ENCODE assay signal across 8 cellular contexts in the genomic region with DNA sequence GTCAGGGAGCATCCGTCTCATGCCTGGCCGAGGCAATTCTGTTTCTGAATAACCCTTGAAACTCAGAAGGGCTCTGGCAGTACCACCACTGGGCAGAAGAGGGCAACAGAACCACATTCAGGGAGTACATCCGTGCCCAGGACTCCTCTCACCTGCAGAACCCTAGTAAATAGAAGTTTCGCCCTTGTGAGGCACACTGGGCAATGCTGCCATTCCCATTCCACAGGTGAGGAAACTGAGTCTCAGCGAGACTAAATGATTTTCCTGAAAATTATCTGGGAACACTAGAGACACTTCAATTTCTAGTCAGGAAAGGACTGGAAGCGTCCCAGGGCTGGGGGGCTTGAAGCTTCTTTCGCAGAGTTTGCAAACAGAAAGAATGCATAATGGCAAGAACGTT.
A peak's percentile ranks its signal among the peaks of the same experiment; 100 is the strongest.
DNase-seq lines count a peak whose midpoint lies in the region; ATAC-seq and TF ChIP-seq lines count a peak whose summit lies in the region.

No MANE protein-coding gene starts in this region.

- no peaks in the 10 kb centered on the region for H3K79me1 ChIP-seq in mesendoderm (ENCODE audit: low read length)

- no peak overlapping the region for H2AK5ac ChIP-seq in mesendoderm (ENCODE audit: low read length)

- ATAC-seq in GM18519 (IDR thresholded peaks at IDR 0.05; ENCODE audit: low FRiP score, unreplicated experiment): peak; percentile 85
- ATAC-seq in HG03095 (IDR thresholded peaks at IDR 0.05; ENCODE audit: unreplicated experiment): peak; percentile 78

- H4K8ac ChIP-seq in mesendoderm (ENCODE audit: low read depth, low read length): no peak overlapping the region

- TF ChIP-seq CTCF in A673 (conservative IDR thresholded peaks at IDR 0.05; ENCODE audit: low read depth, low read length): peak; percentile 82

- no peak overlapping the region for H3K9ac ChIP-seq in mesendoderm (ENCODE audit: low read length)

- no peaks in the 10 kb centered on the region for H3K4me1 Mint-ChIP-seq in activated CD4-positive, alpha-beta memory T cell treated with anti-CD3 and anti-CD28 coated beads for 36 hours (ENCODE audit: low read depth)

- CTCF ChIA-PET in A673 (lab: Charles Lee): interaction anchor here (1.0 to 2.0 kb wide), 3 partner anchors 44 to 87 kb away, joined by 3 to 7 read pairs (median 4); no protein-coding TSS in a partner anchor
- CTCF ChIA-PET in activated CD4-positive, alpha-beta memory T cell treated with anti-CD3 and anti-CD28 coated beads for 36 hours (lab: Charles Lee): interaction anchor here (0.7 to 7.8 kb wide), 11 partner anchors 11 to 451 kb away, joined by 3 to 104 read pairs (median 4); no protein-coding TSS in a partner anchor

- H3K79me2 ChIP-seq in mesendoderm (ENCODE audit: control insufficient read depth, insufficient read depth, low read length): no peaks in the 10 kb centered on the region

- peaks cover 13% of the 10 kb centered on the region for H3K4me1 ChIP-seq in A673 (ENCODE audit: insufficient read depth, low read length, poor library complexity, severe bottlenecking)
- no peaks in the 10 kb centered on the region for H3K4me1 ChIP-seq in mesendoderm (ENCODE audit: control insufficient read depth, low read depth, low read length)

- no peak overlapping the region for H3K18ac ChIP-seq in mesendoderm (ENCODE audit: low read length)

- H3K56ac ChIP-seq in mesendoderm (ENCODE audit: low read length): no peak overlapping the region

- no peak overlapping the region for H3K27ac Mint-ChIP-seq in activated CD4-positive, alpha-beta memory T cell treated with anti-CD3 and anti-CD28 coated beads for 36 hours

- H3K4me2 ChIP-seq in mesendoderm (ENCODE audit: low read length): no peak overlapping the region

- H3K23ac ChIP-seq in mesendoderm (ENCODE audit: low read length): no peak overlapping the region

- no peak overlapping the region for H2BK120ac ChIP-seq in mesendoderm (ENCODE audit: low read depth, low read length)

- no peak overlapping the region for H3K27ac ChIP-seq in A673 (ENCODE audit: low read depth, low read length, poor library complexity, severe bottlenecking)
- H3K27ac ChIP-seq in mesendoderm (ENCODE audit: low read depth, low read length): no peak overlapping the region

- no peak overlapping the region for H3K4me3 Mint-ChIP-seq in activated CD4-positive, alpha-beta memory T cell treated with anti-CD3 and anti-CD28 coated beads for 36 hours

- peaks cover 15% of the 10 kb centered on the region for H3K27me3 Mint-ChIP-seq in activated CD4-positive, alpha-beta memory T cell treated with anti-CD3 and anti-CD28 coated beads for 36 hours

- H3K4me3 ChIP-seq in A673 (ENCODE audit: low read depth, low read length, poor library complexity, severe bottlenecking) (no peak overlapping the region), mesendoderm (ENCODE audit: low read length) (no peak overlapping the region)

- no CpG with 5 or more reads among the region's 8 CpGs for WGBS in mesendoderm (ENCODE audit: extremely low coverage, insufficient coverage, low lambda C conversion rate)

- no peaks in the 10 kb centered on the region for H3K36me3 ChIP-seq in A673 (ENCODE audit: insufficient read depth, low read length, poor library complexity, severe bottlenecking)
- H3K36me3 ChIP-seq in mesendoderm (ENCODE audit: control insufficient read depth, insufficient read depth, low read length): no peaks in the 10 kb centered on the region

- BruUV-seq in A673 (replicated peaks; lab: Mats Ljungman, UMichigan): no TSS peak

- DNase-seq in A673 (ENCODE audit: low spot score) (peak; percentile 73), NCI-H748 treated with DMSO at 0.1 percent for 48 hours (lab: John Stamatoyannopoulos, UW) (peak; percentile 55), mesendoderm (peak; percentile 79)
- DNase-seq in activated CD4-positive, alpha-beta memory T cell treated with anti-CD3 and anti-CD28 coated beads for 36 hours: peak; percentile 85
- peak; percentile 46 for DNase-seq in effector CD4-positive, alpha-beta T cell
- DNase-seq in stimulated activated CD8-positive, alpha-beta memory T cell treated with anti-CD3 and anti-CD28 coated beads, Interleukin-7, amount 100 ng/mL, for 1 hour (ENCODE audit: low read depth in 2 of 2): peak; percentile 15 to 32

- H4K5ac ChIP-seq in mesendoderm (ENCODE audit: low read length): no peak overlapping the region

- intact Hi-C loops in A673 (cut with micrococcal nuclease; ENCODE audit: unreplicated experiment): loop anchor here (1.0 to 5.0 kb wide), 2 partner anchors 88 to 281 kb away; no protein-coding TSS in a partner anchor
- intact Hi-C loops in activated CD4-positive, alpha-beta memory T cell treated with anti-CD3 and anti-CD28 coated beads for 36 hours (cut with micrococcal nuclease): loop anchor here (1.0 to 10.0 kb wide), 5 partner anchors 44 to 606 kb away; no protein-coding TSS in a partner anchor

- H3K27me3 ChIP-seq in A673 (replicated peaks; ENCODE audit: insufficient read depth, low read depth, low read length, poor library complexity) (no peaks in the 10 kb centered on the region), mesendoderm (ENCODE audit: insufficient read depth, low read length, poor library complexity) (no peaks in the 10 kb centered on the region)

- H2BK5ac ChIP-seq in mesendoderm (ENCODE audit: low read length): no peak overlapping the region

- no peaks in the 10 kb centered on the region for H3K9me3 ChIP-seq in A673 (ENCODE audit: low read depth, low read length, poor library complexity, severe bottlenecking)

- POLR2A ChIA-PET in A673 (lab: Charles Lee; ENCODE audit: low non-redundant PET): no interaction called here
- POLR2A ChIA-PET in activated CD4-positive, alpha-beta memory T cell treated with anti-CD3 and anti-CD28 coated beads for 36 hours (lab: Charles Lee): no interaction called here

- no peaks in the 10 kb centered on the region for H3K9me3 Mint-ChIP-seq in activated CD4-positive, alpha-beta memory T cell treated with anti-CD3 and anti-CD28 coated beads for 36 hours

- H2BK15ac ChIP-seq in mesendoderm (replicated peaks; ENCODE audit: low read depth): no peak overlapping the region

- no peak overlapping the region for H3K4ac ChIP-seq in mesendoderm (ENCODE audit: low read depth, low read length)

- H3K36me3 Mint-ChIP-seq in activated CD4-positive, alpha-beta memory T cell treated with anti-CD3 and anti-CD28 coated beads for 36 hours: no peaks in the 10 kb centered on the region

Comparison
In these comparisons a context has a peak if more than half of its experiments do, and no peak if none do; other contexts are left out.
1. DNase-seq: peak in every context shown above with its lines; median percentile 85 in activated CD4-positive, alpha-beta memory T cell treated with anti-CD3 and anti-CD28 coated beads for 36 hours; 79 in mesendoderm; 73 in A673; 55 in NCI-H748 treated with DMSO at 0.1 percent for 48 hours; 46 in effector CD4-positive, alpha-beta T cell; 24 in stimulated activated CD8-positive, alpha-beta memory T cell treated with anti-CD3 and anti-CD28 coated beads, Interleukin-7, amount 100 ng/mL, for 1 hour.